Comparison of ENCODE assay signal across 20 cellular contexts in the genomic region with DNA sequence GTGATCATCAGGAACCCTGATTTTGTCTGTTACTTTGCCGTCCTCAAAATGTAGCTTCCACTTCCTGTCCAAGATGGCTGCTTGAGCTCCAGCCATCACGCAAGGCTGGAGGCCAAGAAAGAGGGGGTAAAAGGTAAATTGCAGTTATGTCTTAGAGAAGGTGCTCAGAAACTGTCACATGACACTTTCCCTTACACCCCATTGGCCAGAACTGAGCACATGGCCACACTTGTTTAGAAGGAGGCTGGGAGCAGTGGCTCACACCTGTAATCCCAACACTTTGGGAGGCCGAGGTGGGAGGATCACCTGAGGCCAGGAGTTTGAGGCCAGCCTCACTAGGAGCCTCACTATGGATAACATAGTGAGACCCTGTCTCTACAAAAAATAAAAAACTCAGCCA.
"Had no signal": no experiment of that assay in that cellular context is flagged by ENCODE, and none has a peak within 500 bp of the region (broad histone marks: within the 10 kb centered on the region; RNA-seq: fewer than 3 reads in every experiment).

No MANE protein-coding gene starts in this region.

- H3K4me3 Mint-ChIP-seq: activated B cell treated with CpG ODN at 0.5 μM for 24 hours; activated CD4-positive, alpha-beta T cell treated with anti-CD3 and anti-CD28 coated beads, Interleukin-2, amount 10 ng/mL, durations not matched to agents 7 days and 5 days; activated CD8-positive, alpha-beta T cell treated with anti-CD3 and anti-CD28 coated beads, Interleukin-2, amount 10 ng/mL, durations not matched to agents 7 days and 5 days; activated naive CD4-positive, alpha-beta T cell treated with anti-CD3 and anti-CD28 coated beads, Interleukin-2, amount 10 ng/mL, durations not matched to agents 7 days and 5 days; activated naive CD8-positive, alpha-beta T cell treated with anti-CD3 and anti-CD28 coated beads, Interleukin-2, amount 50 U/mL, for 24 hours; activated T-cell treated with anti-CD3 and anti-CD28 coated beads, Interleukin-2, amount 50 U/mL, for 4 hours; brain; naive thymus-derived CD8-positive, alpha-beta T cell; stimulated activated naive CD8-positive, alpha-beta T cell treated with anti-CD3 and anti-CD28 coated beads, Interleukin-15, Interleukin-2, amounts not matched to agents 100 ng/mL and 50 ng/mL, for 24 hours had no signal

- H3K4me3 ChIP-seq: lower lobe of right lung, tibial nerve had no signal

- DNase-seq: activated B cell treated with CpG ODN at 0.5 μM for 24 hours; activated CD4-positive, alpha-beta T cell treated with anti-CD3 and anti-CD28 coated beads, Interleukin-2, amount 10 ng/mL, durations not matched to agents 7 days and 5 days; activated CD8-positive, alpha-beta T cell treated with anti-CD3 and anti-CD28 coated beads, Interleukin-2, amount 10 ng/mL, durations not matched to agents 7 days and 5 days; activated effector memory CD4-positive, alpha-beta T cell treated with Interleukin-2 at 50 U/mL for 16 hours; activated naive CD4-positive, alpha-beta T cell treated with anti-CD3 and anti-CD28 coated beads, Interleukin-2, amount 10 ng/mL, durations not matched to agents 7 days and 5 days; activated naive CD8-positive, alpha-beta T cell treated with anti-CD3 and anti-CD28 coated beads, Interleukin-2, amount 50 U/mL, for 24 hours; activated T-cell treated with anti-CD3 and anti-CD28 coated beads, Interleukin-2, amount 50 U/mL, for 4 hours; anterior cingulate cortex; caudate nucleus; erythroblast; hypothalamus; islet precursor cell; lower lobe of right lung; occipital lobe; stimulated activated CD4-positive, alpha-beta T cell treated with anti-CD3 and anti-CD28 coated beads, Interleukin-2, amount 100 ng/mL, for 24 hours had no signal

- ATAC-seq: activated CD8-positive, alpha-beta T cell treated with anti-CD3 and anti-CD28 coated beads, Interleukin-2, amount 10 ng/mL, durations not matched to agents 7 days and 5 days; activated naive CD8-positive, alpha-beta T cell treated with anti-CD3 and anti-CD28 coated beads, Interleukin-2, amount 50 U/mL, for 24 hours; activated T-cell treated with anti-CD3 and anti-CD28 coated beads, Interleukin-2, amount 50 U/mL, for 4 hours; lower lobe of right lung; naive thymus-derived CD8-positive, alpha-beta T cell had no signal

- H3K27me3 ChIP-seq: tibial nerve had no signal

- H3K9me3 ChIP-seq: lower lobe of right lung, tibial nerve had no signal

- H3K27me3 Mint-ChIP-seq: activated CD4-positive, alpha-beta T cell treated with anti-CD3 and anti-CD28 coated beads, Interleukin-2, amount 10 ng/mL, durations not matched to agents 7 days and 5 days; activated naive CD8-positive, alpha-beta T cell treated with anti-CD3 and anti-CD28 coated beads, Interleukin-2, amount 50 U/mL, for 24 hours; brain; naive thymus-derived CD8-positive, alpha-beta T cell; progenitor cell of endocrine pancreas; stimulated activated naive CD8-positive, alpha-beta T cell treated with anti-CD3 and anti-CD28 coated beads, Interleukin-15, Interleukin-2, amounts not matched to agents 100 ng/mL and 50 ng/mL, for 24 hours had no signal

- H3K27ac Mint-ChIP-seq: activated B cell treated with CpG ODN at 0.5 μM for 24 hours; activated CD4-positive, alpha-beta T cell treated with anti-CD3 and anti-CD28 coated beads, Interleukin-2, amount 10 ng/mL, durations not matched to agents 7 days and 5 days; activated CD8-positive, alpha-beta T cell treated with anti-CD3 and anti-CD28 coated beads, Interleukin-2, amount 10 ng/mL, durations not matched to agents 7 days and 5 days; activated naive CD4-positive, alpha-beta T cell treated with anti-CD3 and anti-CD28 coated beads, Interleukin-2, amount 10 ng/mL, durations not matched to agents 7 days and 5 days; activated naive CD8-positive, alpha-beta T cell treated with anti-CD3 and anti-CD28 coated beads, Interleukin-2, amount 50 U/mL, for 24 hours; stimulated activated naive CD8-positive, alpha-beta T cell treated with anti-CD3 and anti-CD28 coated beads, Interleukin-15, Interleukin-2, amounts not matched to agents 100 ng/mL and 50 ng/mL, for 24 hours had no signal

- H3K27ac ChIP-seq: lower lobe of right lung, tibial nerve had no signal

- H3K36me3 ChIP-seq: lower lobe of right lung, tibial nerve had no signal

- H3K36me3 Mint-ChIP-seq: activated naive CD4-positive, alpha-beta T cell treated with anti-CD3 and anti-CD28 coated beads, Interleukin-2, amount 10 ng/mL, durations not matched to agents 7 days and 5 days; brain; naive thymus-derived CD8-positive, alpha-beta T cell had no signal

- H3K4me1 Mint-ChIP-seq: activated naive CD4-positive, alpha-beta T cell treated with anti-CD3 and anti-CD28 coated beads, Interleukin-2, amount 10 ng/mL, durations not matched to agents 7 days and 5 days had no signal

- H3K9me3 Mint-ChIP-seq: activated B cell treated with CpG ODN at 0.5 μM for 24 hours; activated CD4-positive, alpha-beta T cell treated with anti-CD3 and anti-CD28 coated beads, Interleukin-2, amount 10 ng/mL, durations not matched to agents 7 days and 5 days; activated naive CD4-positive, alpha-beta T cell treated with anti-CD3 and anti-CD28 coated beads, Interleukin-2, amount 10 ng/mL, durations not matched to agents 7 days and 5 days; activated naive CD8-positive, alpha-beta T cell treated with anti-CD3 and anti-CD28 coated beads, Interleukin-2, amount 50 U/mL, for 24 hours; activated T-cell treated with anti-CD3 and anti-CD28 coated beads, Interleukin-2, amount 50 U/mL, for 4 hours; naive thymus-derived CD8-positive, alpha-beta T cell; stimulated activated naive CD8-positive, alpha-beta T cell treated with anti-CD3 and anti-CD28 coated beads, Interleukin-15, Interleukin-2, amounts not matched to agents 100 ng/mL and 50 ng/mL, for 24 hours had no signal
